In genomic region chr22:19430890-19431541, GRCh38 we compare ENCODE assay signal across 8 cellular contexts. TPM values are rescaled to one million over a fixed set of nuclear protein-coding genes. Genes with fewer than 3 reads are reported as not detected.
DNase-seq lines count a peak whose midpoint lies in the region; ATAC-seq and TF ChIP-seq lines count a peak whose summit lies in the region.

No MANE protein-coding gene starts in this region.

- TF ChIP-seq POLR2A in heart left ventricle (IDR thresholded peaks at IDR 0.05) (no peak), prostate gland (IDR thresholded peaks at IDR 0.05) (no peak)

- no peaks in the 10 kb centered on the region for H3K27me3 Mint-ChIP-seq in activated T-helper 1 cell treated with anti-CD3 and anti-CD28 coated beads, Interleukin-12 subunit alpha, Interleukin-12 subunit beta, Interleukin-2, Interleukin-4 antibody, amounts not matched to agents 30 ng/mL and 10 ng/mL and 1 ng/mL, durations not matched to agents 14 hours and 24 hours and 36 hours (ENCODE audit: insufficient read depth)

- TF ChIP-seq CTCF in heart left ventricle (IDR thresholded peaks at IDR 0.05) (peak in 2 of 12 donors; percentile 11 to 20), prostate gland (IDR thresholded peaks at IDR 0.05) (no peak)

- intact Hi-C loops in activated T-helper 1 cell treated with anti-CD3 and anti-CD28 coated beads, Interleukin-12 subunit alpha, Interleukin-12 subunit beta, Interleukin-2, Interleukin-4 antibody, amounts not matched to agents 30 ng/mL and 10 ng/mL and 1 ng/mL, durations not matched to agents 14 hours and 24 hours and 36 hours (cut with micrococcal nuclease), result loop anchor here (1.0 to 5.0 kb wide), 4 partner anchors 12 to 309 kb away; partner anchors contain the start of genes CLTCL1 and DGCR2
- intact Hi-C loops in heart left ventricle (cut with DNase I), result loop anchor here in 5 of 10 donors (5.0 to 10.0 kb wide), 3 partner anchors 46 to 254 kb away; partner anchors contain the start of genes CDC45 (in 3 of the 5), UFD1 (in 3 of the 5), CLTCL1 (in 1 of the 5) and SLC25A1 (in 1 of the 5)
- intact Hi-C loops in prostate gland (cut with DNase I), result loop anchor here (5.0 kb wide), 1 partner anchor 249 kb away; no protein-coding TSS in a partner anchor

- H3K4me1 ChIP-seq in heart left ventricle (peaks cover 7 to 57% (median 29%) of the 10 kb centered on the region in 12 donors), prostate gland (replicated peaks) (peaks cover 20% of the 10 kb centered on the region)

- H3K27ac ChIP-seq in heart left ventricle (peak overlapping the region; percentile 1 to 99 (median 81)), prostate gland (peak overlapping the region; percentile 40 to 45)

- peaks cover 0 to 23% (median 19%) of the 10 kb centered on the region in 9 donors for H3K36me3 ChIP-seq in heart left ventricle
- peaks cover 0 to 8% of the 10 kb centered on the region in 2 donors for H3K36me3 ChIP-seq in prostate gland

- ATAC-seq in heart left ventricle, result no peak
- no peak for ATAC-seq in HG03520 (IDR thresholded peaks at IDR 0.05; ENCODE audit: unreplicated experiment)

- H3K4me1 Mint-ChIP-seq in activated T-helper 1 cell treated with anti-CD3 and anti-CD28 coated beads, Interleukin-12 subunit alpha, Interleukin-12 subunit beta, Interleukin-2, Interleukin-4 antibody, amounts not matched to agents 30 ng/mL and 10 ng/mL and 1 ng/mL, durations not matched to agents 14 hours and 24 hours and 36 hours (ENCODE audit: low read depth), result peaks cover 45% of the 10 kb centered on the region

- H3K36me3 Mint-ChIP-seq in activated T-helper 1 cell treated with anti-CD3 and anti-CD28 coated beads, Interleukin-12 subunit alpha, Interleukin-12 subunit beta, Interleukin-2, Interleukin-4 antibody, amounts not matched to agents 30 ng/mL and 10 ng/mL and 1 ng/mL, durations not matched to agents 14 hours and 24 hours and 36 hours (ENCODE audit: low read depth), result peaks cover 32% of the 10 kb centered on the region

- peak overlapping the region; percentile 62 to 95 (median 86) for H3K4me3 ChIP-seq in heart left ventricle
- peak overlapping the region; percentile 59 to 77 for H3K4me3 ChIP-seq in prostate gland

- H3K4me3 Mint-ChIP-seq in activated T-helper 1 cell treated with anti-CD3 and anti-CD28 coated beads, Interleukin-12 subunit alpha, Interleukin-12 subunit beta, Interleukin-2, Interleukin-4 antibody, amounts not matched to agents 30 ng/mL and 10 ng/mL and 1 ng/mL, durations not matched to agents 14 hours and 24 hours and 36 hours, result peak overlapping the region; percentile 93

- H3K27ac Mint-ChIP-seq in activated T-helper 1 cell treated with anti-CD3 and anti-CD28 coated beads, Interleukin-12 subunit alpha, Interleukin-12 subunit beta, Interleukin-2, Interleukin-4 antibody, amounts not matched to agents 30 ng/mL and 10 ng/mL and 1 ng/mL, durations not matched to agents 14 hours and 24 hours and 36 hours, result peak overlapping the region; percentile 91

- peak; percentile 31 to 36 for DNase-seq in stimulated activated CD4-positive, alpha-beta T cell treated with anti-CD3 and anti-CD28 coated beads, Interleukin-2, amount 100 ng/mL, for 24 hours
- no peak for DNase-seq in stimulated activated CD4-positive, alpha-beta T cell treated with anti-CD3 and anti-CD28 coated beads, Interleukin-4, amount 100 ng/mL, for 24 hours
- peak; percentile 10 for DNase-seq in activated T-helper 1 cell treated with anti-CD3 and anti-CD28 coated beads, Interleukin-12 subunit alpha, Interleukin-12 subunit beta, Interleukin-2, Interleukin-4 antibody, amounts not matched to agents 30 ng/mL and 10 ng/mL and 1 ng/mL, durations not matched to agents 14 hours and 24 hours and 36 hours (ENCODE audit: low spot score)
- DNase-seq in heart left ventricle (peak in 4 of 5 donors; percentile 29 to 68 (median 46)), prostate gland (ENCODE audit: low spot score) (peak; percentile 12)
- no peak for DNase-seq in activated CD4-positive, CD25-positive, alpha-beta regulatory T cell (lab: John Stamatoyannopoulos, UW)

- WGBS in heart left ventricle, 4 donors, result 0 to 1% (median 0%) methylated on average over 9 to 53 of the region's 53 CpGs
- WGBS in prostate gland, result under 1% methylated on average over 42 of the region's 53 CpGs

- H3K27me3 ChIP-seq in heart left ventricle, result no peaks in the 10 kb centered on the region
- H3K27me3 ChIP-seq in prostate gland (replicated peaks; ENCODE audit: insufficient read depth), result no peaks in the 10 kb centered on the region

- TF ChIP-seq RAD21 in Ishikawa (IDR thresholded peaks at IDR 0.05; ENCODE audit: low read depth), result no peak

- no peaks in the 10 kb centered on the region for H3K9me3 ChIP-seq in heart left ventricle
- H3K9me3 ChIP-seq in prostate gland, result no peaks in the 10 kb centered on the region

- no peak for TF ChIP-seq EP300 in Ishikawa (IDR thresholded peaks at IDR 0.05; ENCODE audit: borderline replicate concordance)

- no peaks in the 10 kb centered on the region for H3K9me3 Mint-ChIP-seq in activated T-helper 1 cell treated with anti-CD3 and anti-CD28 coated beads, Interleukin-12 subunit alpha, Interleukin-12 subunit beta, Interleukin-2, Interleukin-4 antibody, amounts not matched to agents 30 ng/mL and 10 ng/mL and 1 ng/mL, durations not matched to agents 14 hours and 24 hours and 36 hours

TF ChIP-seq in Ishikawa, 13 proteins besides CTCF, POLR2A, EP300 and RAD21:
- TF ChIP-seq MAX (IDR thresholded peaks at IDR 0.05) (peak; percentile 75), CREB1 (IDR thresholded peaks at IDR 0.05; ENCODE audit: low read depth) (no peak)
TF ChIP-seq in Ishikawa: peak in this region for 1.

RNA-seq across cellular contexts. Expression of gene HIRA, which starts 0.5 kb away (rescaled TPM):
- total RNA-seq in activated T-helper 1 cell treated with anti-CD3 and anti-CD28 coated beads, Interleukin-12 subunit alpha, Interleukin-12 subunit beta, Interleukin-2, Interleukin-4 antibody, amounts not matched to agents 30 ng/mL and 10 ng/mL and 1 ng/mL, durations not matched to agents 14 hours and 24 hours and 36 hours, result 44.2 and 46.0 TPM in 2 replicates
- total RNA-seq in heart left ventricle (10 to 100 TPM; 13.0 to 25.4 (median 17.3) TPM), prostate gland (10 to 100 TPM; 15.3 to 21.8 TPM)
- 10 to 100 TPM in 1 of 2 donors, 1 to 10 TPM in 1; 3.7 to 17.8 TPM for polyA plus RNA-seq in heart left ventricle

RNA-seq across cellular contexts. Expression of gene MRPL40, which starts 1.3 kb away (rescaled TPM):
- 36.0 and 38.5 TPM in 2 replicates for total RNA-seq in activated T-helper 1 cell treated with anti-CD3 and anti-CD28 coated beads, Interleukin-12 subunit alpha, Interleukin-12 subunit beta, Interleukin-2, Interleukin-4 antibody, amounts not matched to agents 30 ng/mL and 10 ng/mL and 1 ng/mL, durations not matched to agents 14 hours and 24 hours and 36 hours
- total RNA-seq in heart left ventricle (10 to 100 TPM; 39.9 to 62.7 (median 54.2) TPM), prostate gland (10 to 100 TPM; 28.6 to 54.3 TPM)
- polyA plus RNA-seq in heart left ventricle, result 100 to 1,000 TPM in 1 of 2 donors, 10 to 100 TPM in 1; 42.1 to 119 TPM

RNA-seq across cellular contexts. Expression of gene C22orf39, which starts 16.5 kb away (rescaled TPM):
- total RNA-seq in activated T-helper 1 cell treated with anti-CD3 and anti-CD28 coated beads, Interleukin-12 subunit alpha, Interleukin-12 subunit beta, Interleukin-2, Interleukin-4 antibody, amounts not matched to agents 30 ng/mL and 10 ng/mL and 1 ng/mL, durations not matched to agents 14 hours and 24 hours and 36 hours, result 22.8 and 26.8 TPM in 2 replicates
- 100 to 1,000 TPM in 2 of 9 donors, 10 to 100 TPM in 7; 39.1 to 115 (median 64.5) TPM for total RNA-seq in heart left ventricle
- 10 to 100 TPM; 43.2 to 48.7 TPM for polyA plus RNA-seq in heart left ventricle
- 10 to 100 TPM; 57.4 to 85.8 TPM for total RNA-seq in prostate gland

RNA-seq across cellular contexts. Expression of gene UFD1, which starts 48.0 kb away (rescaled TPM):
- total RNA-seq in activated T-helper 1 cell treated with anti-CD3 and anti-CD28 coated beads, Interleukin-12 subunit alpha, Interleukin-12 subunit beta, Interleukin-2, Interleukin-4 antibody, amounts not matched to agents 30 ng/mL and 10 ng/mL and 1 ng/mL, durations not matched to agents 14 hours and 24 hours and 36 hours, result 88.2 and 108 TPM in 2 replicates
- total RNA-seq in heart left ventricle (10 to 100 TPM; 28.7 to 51.6 (median 40.3) TPM), prostate gland (10 to 100 TPM; 29.9 to 38.2 TPM)
- 10 to 100 TPM; 50.3 to 80.5 TPM for polyA plus RNA-seq in heart left ventricle

RNA-seq across cellular contexts. Expression of gene CDC45, which starts 48.7 kb away (rescaled TPM):
- total RNA-seq in activated T-helper 1 cell treated with anti-CD3 and anti-CD28 coated beads, Interleukin-12 subunit alpha, Interleukin-12 subunit beta, Interleukin-2, Interleukin-4 antibody, amounts not matched to agents 30 ng/mL and 10 ng/mL and 1 ng/mL, durations not matched to agents 14 hours and 24 hours and 36 hours, result 104 and 116 TPM in 2 replicates
- total RNA-seq in heart left ventricle (1 to 10 TPM in 1 of 9 donors, under 1 TPM in 4, not detected in 4; 0.16 to 3.1 (median 0.32) TPM), prostate gland (10 to 100 TPM in 1 of 2 donors, 1 to 10 TPM in 1; 2.0 to 11.5 TPM)
- under 1 TPM; 0.15 to 0.33 TPM for polyA plus RNA-seq in heart left ventricle

Comparison
In these comparisons a context has a peak if more than half of its experiments do, and no peak if none do; other contexts are left out.
1. DNase-seq: peak in stimulated activated CD4-positive, alpha-beta T cell treated with anti-CD3 and anti-CD28 coated beads, Interleukin-2, amount 100 ng/mL, for 24 hours (2 of 2), activated T-helper 1 cell treated with anti-CD3 and anti-CD28 coated beads, Interleukin-12 subunit alpha, Interleukin-12 subunit beta, Interleukin-2, Interleukin-4 antibody, amounts not matched to agents 30 ng/mL and 10 ng/mL and 1 ng/mL, durations not matched to agents 14 hours and 24 hours and 36 hours (single experiment), heart left ventricle (4 of 5) and prostate gland (single experiment); none in stimulated activated CD4-positive, alpha-beta T cell treated with anti-CD3 and anti-CD28 coated beads, Interleukin-4, amount 100 ng/mL, for 24 hours (single experiment) and activated CD4-positive, CD25-positive, alpha-beta regulatory T cell (0 of 4).